Comparison of ENCODE assay signal across 8 cellular contexts in genomic region chr1:248873409-248873992, GRCh38. TPM values are rescaled to one million over a fixed set of nuclear protein-coding genes. Genes with fewer than 3 reads are reported as not detected.
A peak's percentile ranks its signal among the peaks of the same experiment; 100 is the strongest.
DNase-seq lines count a peak whose midpoint lies in the region; ATAC-seq and TF ChIP-seq lines count a peak whose summit lies in the region.

No MANE protein-coding gene starts in this region.

- POLR2A ChIA-PET in BJ (lab: Charles Lee) = interaction anchor here (0.6 kb wide), 1 partner anchor 170 kb away, joined by 3 read pairs; no protein-coding TSS in a partner anchor

- no peaks in the 10 kb centered on the region for H3K27me3 ChIP-seq in BJ (ENCODE audit: control insufficient read depth, insufficient read depth, low read length)
- no peaks in the 10 kb centered on the region for H3K27me3 ChIP-seq in liver (ENCODE audit: control insufficient read depth in 4 of 4, insufficient read depth in 4 of 4, low read length in 3 of 4)

- peak overlapping the region; percentile 49 for H3K4me3 ChIP-seq in BJ (ENCODE audit: low read depth, low read length)
- H3K4me3 ChIP-seq in liver (ENCODE audit: low read depth in 1 of 3, low read length in 3 of 3) = peak overlapping the region; percentile 50 to 76 (median 51)

- H3K36me3 Mint-ChIP-seq in dendritic cell treated with granulocyte-macrophage colony-stimulating factor and Interleukin-4, amounts not matched to agents 40 ng/mL and 50 ng/mL, for 4 days (ENCODE audit: low read depth) = no peaks in the 10 kb centered on the region

- intact Hi-C loops in dendritic cell treated with granulocyte-macrophage colony-stimulating factor and Interleukin-4, amounts not matched to agents 40 ng/mL and 50 ng/mL, for 4 days (cut with micrococcal nuclease) = loop anchor here (1.0 kb wide), 2 partner anchors 14 to 34 kb away; partner anchors contain the start of gene ZNF692

- no peaks in the 10 kb centered on the region for H3K9me3 Mint-ChIP-seq in dendritic cell treated with granulocyte-macrophage colony-stimulating factor and Interleukin-4, amounts not matched to agents 40 ng/mL and 50 ng/mL, for 4 days

- peak overlapping the region; percentile 82 for H3K4me3 Mint-ChIP-seq in dendritic cell treated with granulocyte-macrophage colony-stimulating factor and Interleukin-4, amounts not matched to agents 40 ng/mL and 50 ng/mL, for 4 days

- TF ChIP-seq RAD21 in liver (IDR thresholded peaks at IDR 0.05) = peak in 1 of 2 donors; percentile 32

- H3K36me3 ChIP-seq in BJ (ENCODE audit: control insufficient read depth, insufficient read depth, low read length) = no peaks in the 10 kb centered on the region
- H3K36me3 ChIP-seq in liver (ENCODE audit: control insufficient read depth in 4 of 4, insufficient read depth in 3 of 4, low read depth in 1 of 4, low read length in 3 of 4) = no peaks in the 10 kb centered on the region

- peak overlapping the region; percentile 89 for H3K27ac Mint-ChIP-seq in dendritic cell treated with granulocyte-macrophage colony-stimulating factor and Interleukin-4, amounts not matched to agents 40 ng/mL and 50 ng/mL, for 4 days

- H3K27ac ChIP-seq in liver (ENCODE audit: low read depth in 1 of 2, low read length in 2 of 2) = peak overlapping the region; percentile 79 to 90

- peak; percentile 13; the same call in 1 of the 2 replicates for TF ChIP-seq CTCF in BJ (IDR thresholded peaks at IDR 0.05; ENCODE audit: insufficient read depth, low read depth, low read length)
- no peak for TF ChIP-seq CTCF in liver (IDR thresholded peaks at IDR 0.05; ENCODE audit: low read depth, low read length, missing input control)

- H3K9ac ChIP-seq in liver (ENCODE audit: low read depth in 1 of 2, low read length in 2 of 2) = peak overlapping the region; percentile 57 to 77

- peaks cover 2 to 12% (median 4%) of the 10 kb centered on the region in 4 donors for H3K4me1 ChIP-seq in liver (ENCODE audit: control insufficient read depth in 4 of 4, insufficient read depth in 4 of 4, low read length in 3 of 4)

- CTCF ChIA-PET in BJ (lab: Yijun Ruan, JAX) = interaction anchor here (0.5 to 3.2 kb wide), 5 partner anchors 11 to 32 kb away, joined by 3 to 9 read pairs (median 5); partner anchors contain the start of gene ZNF692

- H3K27me3 Mint-ChIP-seq in dendritic cell treated with granulocyte-macrophage colony-stimulating factor and Interleukin-4, amounts not matched to agents 40 ng/mL and 50 ng/mL, for 4 days = no peaks in the 10 kb centered on the region

- under 1% methylated on average over 41 of the region's 41 CpGs for WGBS in liver

- DNase-seq in BJ (ENCODE audit: low read depth) = peak; percentile 87
- DNase-seq in NCI-H526 treated with DMSO at 0.1 percent for 48 hours (lab: John Stamatoyannopoulos, UW) = peak; percentile 94
- DNase-seq in activated CD4-positive, alpha-beta T cell treated with anti-CD3 and anti-CD28 coated beads, Interleukin-2, amount 50 U/mL, for 1 hour = peak; percentile 93
- DNase-seq in stimulated activated CD4-positive, alpha-beta T cell treated with anti-CD3 and anti-CD28 coated beads, Interleukin-4, amount 100 ng/mL, for 1 hour = peak; percentile 92

- H3K9me3 ChIP-seq in liver (ENCODE audit: control insufficient read depth in 4 of 4, low read length in 3 of 4) = no peaks in the 10 kb centered on the region

- peaks cover 18% of the 10 kb centered on the region for H3K4me1 Mint-ChIP-seq in dendritic cell treated with granulocyte-macrophage colony-stimulating factor and Interleukin-4, amounts not matched to agents 40 ng/mL and 50 ng/mL, for 4 days (ENCODE audit: low read depth)

- ATAC-seq in GM19351 (IDR thresholded peaks at IDR 0.05; ENCODE audit: unreplicated experiment) = peak; percentile 68
- peak; percentile 73 for ATAC-seq in HG03520 (IDR thresholded peaks at IDR 0.05; ENCODE audit: unreplicated experiment)

TF ChIP-seq in liver, 16 proteins besides CTCF, POLR2A, EP300 and RAD21:
- peak; percentile 92 for TF ChIP-seq ZBTB33 (IDR thresholded peaks at IDR 0.05)
- TF ChIP-seq FOXA2 (IDR thresholded peaks at IDR 0.05) = no peak
- peak; percentile 21 for TF ChIP-seq MAX (IDR thresholded peaks at IDR 0.05)
- TF ChIP-seq, protein P1, sequence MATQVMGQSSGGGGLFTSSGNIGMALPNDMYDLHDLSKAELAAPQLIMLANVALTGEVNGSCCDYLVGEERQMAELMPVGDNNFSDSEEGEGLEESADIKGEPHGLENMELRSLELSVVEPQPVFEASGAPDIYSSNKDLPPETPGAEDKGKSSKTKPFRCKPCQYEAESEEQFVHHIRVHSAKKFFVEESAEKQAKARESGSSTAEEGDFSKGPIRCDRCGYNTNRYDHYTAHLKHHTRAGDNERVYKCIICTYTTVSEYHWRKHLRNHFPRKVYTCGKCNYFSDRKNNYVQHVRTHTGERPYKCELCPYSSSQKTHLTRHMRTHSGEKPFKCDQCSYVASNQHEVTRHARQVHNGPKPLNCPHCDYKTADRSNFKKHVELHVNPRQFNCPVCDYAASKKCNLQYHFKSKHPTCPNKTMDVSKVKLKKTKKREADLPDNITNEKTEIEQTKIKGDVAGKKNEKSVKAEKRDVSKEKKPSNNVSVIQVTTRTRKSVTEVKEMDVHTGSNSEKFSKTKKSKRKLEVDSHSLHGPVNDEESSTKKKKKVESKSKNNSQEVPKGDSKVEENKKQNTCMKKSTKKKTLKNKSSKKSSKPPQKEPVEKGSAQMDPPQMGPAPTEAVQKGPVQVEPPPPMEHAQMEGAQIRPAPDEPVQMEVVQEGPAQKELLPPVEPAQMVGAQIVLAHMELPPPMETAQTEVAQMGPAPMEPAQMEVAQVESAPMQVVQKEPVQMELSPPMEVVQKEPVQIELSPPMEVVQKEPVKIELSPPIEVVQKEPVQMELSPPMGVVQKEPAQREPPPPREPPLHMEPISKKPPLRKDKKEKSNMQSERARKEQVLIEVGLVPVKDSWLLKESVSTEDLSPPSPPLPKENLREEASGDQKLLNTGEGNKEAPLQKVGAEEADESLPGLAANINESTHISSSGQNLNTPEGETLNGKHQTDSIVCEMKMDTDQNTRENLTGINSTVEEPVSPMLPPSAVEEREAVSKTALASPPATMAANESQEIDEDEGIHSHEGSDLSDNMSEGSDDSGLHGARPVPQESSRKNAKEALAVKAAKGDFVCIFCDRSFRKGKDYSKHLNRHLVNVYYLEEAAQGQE (IDR thresholded peaks at IDR 0.05) = peak; percentile 25
- TF ChIP-seq EGR1 (IDR thresholded peaks at IDR 0.05; ENCODE audit: low read depth in 2 of 2) = no peak
- no peak for TF ChIP-seq HNF4G (IDR thresholded peaks at IDR 0.05)
- no peak for TF ChIP-seq FOXA1 (IDR thresholded peaks at IDR 0.05)
- peak in 1 of 2 donors; percentile 35 for TF ChIP-seq RXRA (IDR thresholded peaks at IDR 0.05)
- TF ChIP-seq TAF1 (conservative IDR thresholded peaks at IDR 0.05) = no peak
- no peak for TF ChIP-seq GABPA (IDR thresholded peaks at IDR 0.05 in 1 of 2, conservative IDR thresholded peaks at IDR 0.05 in 1 of 2)
- peak; percentile 35 for TF ChIP-seq YY1 (IDR thresholded peaks at IDR 0.05)
- TF ChIP-seq HNF4A (conservative IDR thresholded peaks at IDR 0.05) = no peak
- peak; percentile 13 for TF ChIP-seq NR2F2 (IDR thresholded peaks at IDR 0.05)
- no peak for TF ChIP-seq SP1 (IDR thresholded peaks at IDR 0.05)
- no peak for TF ChIP-seq ATF3 (IDR thresholded peaks at IDR 0.05)
- no peak for TF ChIP-seq JUND (IDR thresholded peaks at IDR 0.05)

RNA-seq across cellular contexts. Expression of gene ZNF692, which starts 14.6 kb away (rescaled TPM):
- polyA plus RNA-seq in BJ (2011; rRNA removed) (13.1 and 19.5 TPM in 2 replicates), liver (10 to 100 TPM in 1 of 2 donors, 1 to 10 TPM in 1; 8.1 to 12.7 TPM)
- 3.6 and 5.7 TPM in 2 replicates for polyA minus RNA-seq in BJ (2011; rRNA and poly(A)+ RNA removed)
- 10 to 100 TPM in 1 of 2 donors, 1 to 10 TPM in 1; 7.8 to 16.3 TPM for total RNA-seq in liver

RNA-seq across cellular contexts. Expression of gene PGBD2, which starts 32.5 kb away (rescaled TPM):
- 3.8 and 4.2 TPM in 2 replicates for polyA plus RNA-seq in BJ (2011; rRNA removed)
- 3.1 and 3.9 TPM in 2 replicates for polyA minus RNA-seq in BJ (2011; rRNA and poly(A)+ RNA removed)
- total RNA-seq in liver = 10 to 100 TPM in 1 of 2 donors, 1 to 10 TPM in 1; 6.5 to 11.1 TPM
- polyA plus RNA-seq in liver = 1 to 10 TPM; 2.6 to 2.9 TPM

RNA-seq across cellular contexts. Expression of gene ZNF672, which starts 35.5 kb away (rescaled TPM):
- polyA plus RNA-seq in BJ (2011; rRNA removed) (13.9 and 17.1 TPM in 2 replicates), liver (10 to 100 TPM in 1 of 2 donors, 1 to 10 TPM in 1; 6.4 to 17.5 TPM)
- 13.2 and 16.0 TPM in 2 replicates for polyA minus RNA-seq in BJ (2011; rRNA and poly(A)+ RNA removed)
- 10 to 100 TPM; 22.6 to 28.0 TPM for total RNA-seq in liver

RNA-seq across cellular contexts. Expression of gene SH3BP5L, which starts 47.8 kb away (rescaled TPM):
- polyA plus RNA-seq in BJ (2011; rRNA removed) (23.2 and 32.5 TPM in 2 replicates), liver (10 to 100 TPM in 1 of 2 donors, 1 to 10 TPM in 1; 1.5 to 10.6 TPM)
- polyA minus RNA-seq in BJ (2011; rRNA and poly(A)+ RNA removed) = 18.2 and 26.6 TPM in 2 replicates
- total RNA-seq in liver = 10 to 100 TPM; 14.3 to 16.4 TPM

Comparison
In these comparisons a context has a peak if more than half of its experiments do, and no peak if none do; other contexts are left out.
1. Peak in every context shown above with its lines: DNase-seq, ATAC-seq, H3K4me3 ChIP-seq and H3K27ac ChIP-seq.